ENCODE assay signal across 8 cellular contexts in the genomic region with DNA sequence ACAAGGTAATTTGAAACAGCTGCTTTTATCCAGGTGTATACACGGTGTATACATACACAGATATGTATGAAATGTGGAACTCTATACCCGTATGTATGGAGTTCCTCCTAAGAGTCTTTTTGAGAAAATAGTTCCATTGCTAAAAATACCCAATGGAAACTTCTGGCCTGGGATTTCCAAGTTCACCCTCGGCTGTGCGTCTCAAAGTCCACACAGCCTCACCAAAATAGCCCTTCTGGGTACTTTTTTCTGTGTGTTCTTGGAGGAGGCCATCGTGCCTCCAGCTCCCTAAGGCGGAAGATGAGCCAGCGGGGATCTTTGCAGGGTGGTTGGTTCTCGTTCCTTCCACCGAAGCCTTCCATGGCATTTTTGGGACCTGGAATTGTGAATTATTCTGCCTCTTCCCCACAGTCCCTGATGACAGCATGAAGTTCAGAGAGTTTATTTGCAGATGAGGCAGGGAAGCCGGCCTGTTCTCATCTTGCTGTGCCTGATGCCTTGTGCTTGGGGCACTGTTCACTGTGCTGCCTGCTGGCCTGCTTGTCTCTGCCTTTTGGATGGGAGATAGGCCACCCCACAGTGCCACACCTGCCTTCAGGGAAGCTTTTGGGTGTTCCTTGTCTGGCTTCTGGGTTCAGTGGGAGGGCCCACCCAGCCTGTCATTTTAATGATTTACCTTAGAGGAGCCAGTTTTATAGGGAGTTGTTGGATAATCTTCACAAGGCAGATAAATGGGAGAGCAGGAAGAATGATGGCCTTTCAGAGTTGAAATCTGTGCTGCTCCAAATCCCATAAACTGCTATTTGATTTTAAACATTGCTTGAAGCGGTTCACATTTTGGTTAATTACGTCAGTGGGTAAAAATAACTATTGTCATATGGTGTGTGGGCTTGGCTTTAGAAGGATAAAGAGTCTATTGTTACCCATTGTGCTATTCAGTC.
DNase-seq lines count a peak whose midpoint lies in the region; ATAC-seq and TF ChIP-seq lines count a peak whose summit lies in the region.
"Had no signal": no experiment of that assay in that cellular context is flagged by ENCODE, and none has a peak within 500 bp of the region (broad histone marks: within the 10 kb centered on the region; RNA-seq: fewer than 3 reads in every experiment).

No MANE protein-coding gene starts in this region.

- TF ChIP-seq CTCF in Peyer's patch (IDR thresholded peaks at IDR 0.05) (no peak), GM10266 (IDR thresholded peaks at IDR 0.05; ENCODE audit: control insufficient read depth, insufficient read depth, low read depth, missing control alignments) (no peak)

- DNase-seq in H4 (ENCODE audit: low spot score) (peak; percentile 62), Peyer's patch (peak in 1 of 3 donors; percentile 12), globus pallidus (ENCODE audit: low spot score) (peak; percentile 93), sciatic nerve (ENCODE audit: low spot score) (no peak), GM10266 (ENCODE audit: extremely low spot score) (no peak)
- DNase-seq in effector CD8-positive, alpha-beta T cell (lab: John Stamatoyannopoulos, UW) = no peak
- DNase-seq: activated gamma-delta T cell had no signal

- H3K27me3 ChIP-seq in Peyer's patch = no peaks in the 10 kb centered on the region

- TF ChIP-seq POLR2A in Peyer's patch (IDR thresholded peaks at IDR 0.05) = no peak

- intact Hi-C loops in sciatic nerve (cut with DNase I) = loop anchor here (10.0 kb wide), 2 partner anchors 119 to 169 kb away; a partner anchor contains a TSS

- no peak overlapping the region for H3K4me3 ChIP-seq in Peyer's patch

- ATAC-seq in sciatic nerve (peak; percentile 65), HG03045 (IDR thresholded peaks at IDR 0.05; ENCODE audit: unreplicated experiment) (no peak)

- no peaks in the 10 kb centered on the region for H3K36me3 ChIP-seq in Peyer's patch

- H3K4me1 ChIP-seq in Peyer's patch = peaks cover 4 to 51% (median 15%) of the 10 kb centered on the region in 4 donors

- no peaks in the 10 kb centered on the region for H3K9me3 ChIP-seq in Peyer's patch

- peak overlapping the region in 3 of 4 donors; percentile 28 to 55 (median 30) for H3K27ac ChIP-seq in Peyer's patch

Comparison
In these comparisons a context has a peak if more than half of its experiments do, and no peak if none do; other contexts are left out.
1. DNase-seq: peak in H4 (single experiment) and globus pallidus (single experiment); none in sciatic nerve (single experiment), GM10266 (single experiment) and effector CD8-positive, alpha-beta T cell (single experiment).